ENCODE assay signal across 30 cellular contexts in genomic region chr10:128325788-128326187, GRCh38.
"Had no signal": no experiment of that assay in that cellular context is flagged by ENCODE, and none has a peak within 500 bp of the region (broad histone marks: within the 10 kb centered on the region; RNA-seq: fewer than 3 reads in every experiment).

No MANE protein-coding gene starts in this region.

- H3K27me3 ChIP-seq: brain microvascular endothelial cell, foreskin keratinocyte, gastrocnemius medialis had no signal

- DNase-seq: activated CD4-positive, alpha-beta T cell treated with anti-CD3 and anti-CD28 coated beads for 36 hours; activated CD4-positive, alpha-beta T cell treated with anti-CD3 and anti-CD28 coated beads, Interleukin-2, amount 50 U/mL, for 1 hour; activated CD4-positive, alpha-beta T cell treated with anti-CD3 and anti-CD28 coated beads, Interleukin-2, amount 50 U/mL, for 48 hours; activated CD4-positive, CD25-positive, alpha-beta regulatory T cell; activated CD4-positive, CD25-positive, alpha-beta regulatory T cell treated with anti-CD3 and anti-CD28 coated beads, Interleukin-2, amount 50 U/mL, for 72 hours; activated CD8-positive, alpha-beta memory T cell treated with anti-CD3 and anti-CD28 coated beads for 24 hours; activated CD8-positive, alpha-beta T cell treated with anti-CD3 and anti-CD28 coated beads for 36 hours; activated effector memory CD4-positive, alpha-beta T cell treated with Interleukin-2 at 50 U/mL for 16 hours; activated gamma-delta T cell treated with Interleukin-2 at 50 U/mL for 16 hours; activated naive CD4-positive, alpha-beta T cell treated with anti-CD3 and anti-CD28 coated beads, Interleukin-2, amount 50 U/mL, for 16 hours; activated naive CD4-positive, alpha-beta T cell treated with Interleukin-2 at 50 U/mL for 16 hours; activated T-cell treated with anti-CD3 and anti-CD28 coated beads, Interleukin-2, amount 50 U/mL, for 4 hours; amniotic stem cell; anterior cingulate cortex; brain microvascular endothelial cell; dorsolateral prefrontal cortex; effector memory CD4-positive, alpha-beta T cell; endodermal cell; foreskin keratinocyte; gastrocnemius medialis; heart right ventricle; T-helper 2 cell had no signal

- H3K4me1 Mint-ChIP-seq: activated CD4-positive, alpha-beta T cell treated with anti-CD3 and anti-CD28 coated beads for 36 hours; activated T-helper 17 cell treated with anti-CD3 and anti-CD28 coated beads, Interleukin-2, amount 50 U/mL, for 72 hours; central memory CD8-positive, alpha-beta T cell had no signal

- H3K36me3 Mint-ChIP-seq: activated naive CD8-positive, alpha-beta T cell had no signal

- H3K9me3 ChIP-seq: gastrocnemius medialis had no signal

- H3K4me3 ChIP-seq: coronary artery, dorsolateral prefrontal cortex, gastrocnemius medialis, heart right ventricle had no signal

- H3K4me1 ChIP-seq: foreskin keratinocyte, gastrocnemius medialis had no signal

- ATAC-seq: activated CD4-positive, alpha-beta T cell treated with anti-CD3 and anti-CD28 coated beads for 36 hours; activated CD8-positive, alpha-beta T cell treated with anti-CD3 and anti-CD28 coated beads for 36 hours; activated T-cell treated with anti-CD3 and anti-CD28 coated beads, Interleukin-2, amount 50 U/mL, for 4 hours; activated T-helper 17 cell treated with anti-CD3 and anti-CD28 coated beads, Interleukin-2, amount 50 U/mL, for 72 hours; esophagus mucosa; foreskin keratinocyte; gastrocnemius medialis; heart right ventricle had no signal

- H3K4me3 Mint-ChIP-seq: activated CD4-positive, alpha-beta T cell treated with anti-CD3 and anti-CD28 coated beads for 36 hours; activated CD8-positive, alpha-beta T cell treated with anti-CD3 and anti-CD28 coated beads for 36 hours; activated naive CD8-positive, alpha-beta T cell; activated T-cell treated with anti-CD3 and anti-CD28 coated beads, Interleukin-2, amount 50 U/mL, for 4 hours; activated T-helper 17 cell treated with anti-CD3 and anti-CD28 coated beads, Interleukin-2, amount 50 U/mL, for 72 hours; central memory CD8-positive, alpha-beta T cell; dendritic cell treated with granulocyte-macrophage colony-stimulating factor and Interleukin-4, amounts not matched to agents 40 ng/mL and 50 ng/mL, for 4 days; endodermal cell had no signal

- H3K27ac ChIP-seq: brain microvascular endothelial cell, coronary artery, dorsolateral prefrontal cortex, foreskin keratinocyte, gastrocnemius medialis, heart right ventricle had no signal

- H3K36me3 ChIP-seq: brain microvascular endothelial cell, gastrocnemius medialis, heart right ventricle had no signal

- H3K27ac Mint-ChIP-seq: activated CD4-positive, alpha-beta T cell treated with anti-CD3 and anti-CD28 coated beads for 36 hours; activated CD8-positive, alpha-beta T cell treated with anti-CD3 and anti-CD28 coated beads for 36 hours; activated naive CD8-positive, alpha-beta T cell; activated T-helper 17 cell treated with anti-CD3 and anti-CD28 coated beads, Interleukin-2, amount 50 U/mL, for 72 hours; dendritic cell treated with granulocyte-macrophage colony-stimulating factor and Interleukin-4, amounts not matched to agents 40 ng/mL and 50 ng/mL, for 4 days; endodermal cell had no signal

- H3K9me3 Mint-ChIP-seq: activated CD8-positive, alpha-beta T cell treated with anti-CD3 and anti-CD28 coated beads for 36 hours; central memory CD8-positive, alpha-beta T cell; dendritic cell treated with granulocyte-macrophage colony-stimulating factor and Interleukin-4, amounts not matched to agents 40 ng/mL and 50 ng/mL, for 4 days had no signal

- FAIRE-seq: astrocyte, bronchial epithelial cell had no signal
